15 cellular contexts compared by ENCODE assay signal in the genomic region with DNA sequence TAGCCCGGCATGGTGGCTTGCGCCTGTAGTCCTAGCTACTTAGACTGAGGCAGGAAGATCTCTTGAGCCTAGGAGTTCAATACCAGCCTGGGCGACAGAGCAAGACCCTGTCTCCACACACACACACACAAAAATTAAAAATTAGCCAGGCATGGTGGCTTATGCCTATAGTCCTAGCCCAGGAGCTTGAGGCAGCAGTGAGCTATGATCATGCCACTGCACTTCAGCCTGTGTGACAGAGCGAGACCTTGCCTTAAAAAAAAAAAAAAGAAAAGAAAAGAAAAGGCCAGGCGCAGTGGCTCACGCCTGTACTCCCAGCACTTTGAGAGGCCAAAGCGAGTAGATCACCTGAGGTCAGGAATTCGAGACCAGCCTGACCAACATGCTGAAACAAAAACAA. TPM values are rescaled to one million over a fixed set of nuclear protein-coding genes. Genes with fewer than 3 reads are reported as not detected.
"Had no signal": no experiment of that assay in that cellular context is flagged by ENCODE, and none has a peak within 500 bp of the region (broad histone marks: within the 10 kb centered on the region; RNA-seq: fewer than 3 reads in every experiment).

No MANE protein-coding gene starts in this region.

- H3K27ac ChIP-seq: adrenal gland, cardiac muscle cell, hepatocyte, left ventricle myocardium inferior, tibial artery had no signal

- H3K9me3 Mint-ChIP-seq: naive thymus-derived CD8-positive, alpha-beta T cell had no signal

- H3K36me3 ChIP-seq: adrenal gland, cardiac muscle cell, left ventricle myocardium inferior, tibial artery had no signal

- H3K36me3 Mint-ChIP-seq: naive thymus-derived CD8-positive, alpha-beta T cell had no signal

- DNase-seq: activated CD4-positive, alpha-beta T cell treated with anti-CD3 and anti-CD28 coated beads, Interleukin-2, amount 50 U/mL, for 4 hours; adrenal gland; left ventricle myocardium inferior; mucosa of descending colon; naive thymus-derived CD8-positive, alpha-beta T cell; retina; stimulated activated CD4-positive, alpha-beta T cell treated with anti-CD3 and anti-CD28 coated beads, Interleukin-15, amount 100 ng/mL, for 24 hours; stimulated activated CD4-positive, alpha-beta T cell treated with anti-CD3 and anti-CD28 coated beads, Interleukin-4, amount 100 ng/mL, for 1 hour; T1000; tibial artery had no signal

- H3K9me3 ChIP-seq: adrenal gland, left ventricle myocardium inferior, mucosa of descending colon, tibial artery had no signal

- H3K4me1 ChIP-seq: adrenal gland, left ventricle myocardium inferior, tibial artery had no signal

- H3K4me3 ChIP-seq: adrenal gland, cardiac muscle cell, hepatocyte, left ventricle myocardium inferior, mucosa of descending colon, tibial artery had no signal

- ATAC-seq: activated CD4-positive, CD25-positive, alpha-beta regulatory T cell treated with anti-CD3 and anti-CD28 coated beads, Interleukin-2, amount 50 U/mL, for 24 hours; esophagus mucosa; mucosa of descending colon had no signal

- H3K27me3 ChIP-seq: adrenal gland, cardiac muscle cell, tibial artery had no signal

RNA-seq across cellular contexts. Expression of a gene that starts 52.4 kb away (rescaled TPM):
- total RNA-seq: naive thymus-derived CD8-positive, alpha-beta T cell had no signal
- polyA plus RNA-seq: cardiac muscle cell; keratinocyte; naive thymus-derived CD8-positive, alpha-beta T cell had no signal
